In the genomic region with DNA sequence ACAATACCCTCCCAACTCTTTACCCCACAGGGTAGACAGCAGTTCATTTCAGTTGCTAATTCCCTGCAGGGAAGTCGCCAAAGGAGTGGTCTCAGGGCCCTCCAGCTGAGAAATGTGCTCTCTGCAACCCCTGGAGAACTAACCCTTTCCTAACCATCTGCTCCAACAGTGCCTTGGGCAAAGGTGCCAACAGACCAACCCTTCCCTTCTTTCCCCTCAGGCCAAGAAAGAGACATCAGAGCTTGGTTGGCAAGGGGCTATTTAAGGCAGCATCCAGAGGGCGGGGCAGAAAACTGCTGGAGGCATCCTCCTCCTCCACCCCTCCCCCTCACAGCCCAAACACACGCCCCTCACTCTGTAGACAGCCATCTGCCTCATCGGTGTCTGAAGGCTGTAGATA, we compare ENCODE assay signal across 9 cellular contexts. TPM values are rescaled to one million over a fixed set of nuclear protein-coding genes. Genes with fewer than 3 reads are reported as not detected.
DNase-seq lines count a peak whose midpoint lies in the region; ATAC-seq and TF ChIP-seq lines count a peak whose summit lies in the region.
"Had no signal": no experiment of that assay in that cellular context is flagged by ENCODE, and none has a peak within 500 bp of the region (broad histone marks: within the 10 kb centered on the region; RNA-seq: fewer than 3 reads in every experiment).

No MANE protein-coding gene starts in this region.

- peaks cover 11% of the 10 kb centered on the region for H3K4me1 Mint-ChIP-seq in activated T-cell treated with anti-CD3 and anti-CD28 coated beads, Interleukin-2, amount 50 U/mL, for 4 hours (ENCODE audit: low read depth)
- peaks cover 8% of the 10 kb centered on the region for H3K4me1 Mint-ChIP-seq in chondrocyte (ENCODE audit: low read depth)

- H3K36me3 ChIP-seq in mesodermal cell (ENCODE audit: control insufficient read depth, insufficient read depth, low read length) = no peaks in the 10 kb centered on the region
- peaks cover 0 to 14% (median 6%) of the 10 kb centered on the region in 3 donors for H3K36me3 ChIP-seq in tibial artery

- peak overlapping the region; percentile 57 for H3K4me3 ChIP-seq in mesodermal cell (ENCODE audit: extremely low read depth, insufficient read depth, low read length, poor library complexity, severe bottlenecking)
- H3K4me3 ChIP-seq in tibial artery = peak overlapping the region; percentile 68 to 85
- no peak overlapping the region for H3K4me3 ChIP-seq in foreskin fibroblast (ENCODE audit: low read depth in 1 of 2, low read length in 2 of 2)

- H3K36me3 Mint-ChIP-seq in activated T-cell treated with anti-CD3 and anti-CD28 coated beads, Interleukin-2, amount 50 U/mL, for 4 hours (ENCODE audit: insufficient read depth) = no peaks in the 10 kb centered on the region
- H3K36me3 Mint-ChIP-seq in chondrocyte (ENCODE audit: low read depth) = no peaks in the 10 kb centered on the region

- no peak for DNase-seq in activated T-cell treated with anti-CD3 and anti-CD28 coated beads, Interleukin-2, amount 50 U/mL, for 4 hours
- no peak for DNase-seq in activated T-cell treated with anti-CD3 and anti-CD28 coated beads, Interleukin-2, amount 50 U/mL, for 48 hours
- DNase-seq in chondrocyte (ENCODE audit: low spot score) (no peak), tibial artery (peak; percentile 54 to 81), foreskin fibroblast (no peak)
- DNase-seq: stimulated activated CD4-positive, alpha-beta T cell treated with anti-CD3 and anti-CD28 coated beads, Interleukin-4, amount 100 ng/mL, for 4 hours had no signal

- ATAC-seq in activated T-cell treated with anti-CD3 and anti-CD28 coated beads, Interleukin-2, amount 50 U/mL, for 4 hours = no peak
- ATAC-seq in GM21360 (IDR thresholded peaks at IDR 0.05; ENCODE audit: unreplicated experiment) = no peak
- ATAC-seq in HG03135 (IDR thresholded peaks at IDR 0.05; ENCODE audit: unreplicated experiment) = no peak

- no peaks in the 10 kb centered on the region for H3K9me3 Mint-ChIP-seq in activated T-cell treated with anti-CD3 and anti-CD28 coated beads, Interleukin-2, amount 50 U/mL, for 4 hours
- no peaks in the 10 kb centered on the region for H3K9me3 Mint-ChIP-seq in chondrocyte (ENCODE audit: low read depth)

- no peaks in the 10 kb centered on the region for H3K9me3 ChIP-seq in mesodermal cell (ENCODE audit: control insufficient read depth, low read length)
- H3K9me3 ChIP-seq in tibial artery = no peaks in the 10 kb centered on the region

- peaks cover 11% of the 10 kb centered on the region for H3K27me3 Mint-ChIP-seq in activated T-cell treated with anti-CD3 and anti-CD28 coated beads, Interleukin-2, amount 50 U/mL, for 4 hours (ENCODE audit: low read depth)
- peaks cover 11% of the 10 kb centered on the region for H3K27me3 Mint-ChIP-seq in chondrocyte (ENCODE audit: low read depth)

- H3K27me3 ChIP-seq in tibial artery = no peaks in the 10 kb centered on the region

- H3K4me3 Mint-ChIP-seq in activated T-cell treated with anti-CD3 and anti-CD28 coated beads, Interleukin-2, amount 50 U/mL, for 4 hours = peak overlapping the region; percentile 58
- H3K4me3 Mint-ChIP-seq in chondrocyte (ENCODE audit: unreplicated experiment) = peak overlapping the region; percentile 57

- TF ChIP-seq CTCF in chondrocyte (IDR thresholded peaks at IDR 0.05) = no peak
- TF ChIP-seq CTCF in tibial artery (IDR thresholded peaks at IDR 0.05) = no peak
- TF ChIP-seq CTCF in foreskin fibroblast (IDR thresholded peaks at IDR 0.05; ENCODE audit: low read depth, low read length) = no peak

- peak overlapping the region; percentile 3 for H3K27ac ChIP-seq in mesodermal cell (ENCODE audit: low read depth, low read length, severe bottlenecking)
- H3K27ac ChIP-seq in tibial artery = peak overlapping the region; percentile 80 to 89

- intact Hi-C loops in tibial artery (cut with DNase I; ENCODE audit: low total_unique reads) = no loop called here

- WGBS in mesodermal cell (ENCODE audit: insufficient coverage in 2 of 2), 2 experiments = 0 to 6% methylated on average over 2 to 4 of the region's 4 CpGs

- peaks cover 11% of the 10 kb centered on the region for H3K4me1 ChIP-seq in mesodermal cell (ENCODE audit: control insufficient read depth, insufficient read depth, low read length, poor library complexity, severe bottlenecking)
- H3K4me1 ChIP-seq in tibial artery = peaks cover 0 to 40% (median 15%) of the 10 kb centered on the region in 4 donors

- peak overlapping the region; percentile 2 for H3K27ac Mint-ChIP-seq in chondrocyte (ENCODE audit: unreplicated experiment)

RNA-seq across cellular contexts. Expression of a gene that starts 1.7 kb away (rescaled TPM):
- total RNA-seq in activated T-cell treated with anti-CD3 and anti-CD28 coated beads, Interleukin-2, amount 50 U/mL, for 4 hours = under 1 TPM; 0.32 to 0.46 (median 0.38) TPM
- 5.0 to 7.0 TPM (median 5.6 TPM) in 3 replicates for total RNA-seq in chondrocyte
- 22.8 TPM for polyA plus RNA-seq in mesodermal cell (2013, experiment 1 of 2)
- polyA plus RNA-seq in mesodermal cell (2013, experiment 2 of 2) = 20.8 TPM

Comparison
In these comparisons a context has a peak if more than half of its experiments do, and no peak if none do; other contexts are left out.
1. DNase-seq: peak in tibial artery (2 of 2); none in activated T-cell treated with anti-CD3 and anti-CD28 coated beads, Interleukin-2, amount 50 U/mL, for 4 hours (single experiment), activated T-cell treated with anti-CD3 and anti-CD28 coated beads, Interleukin-2, amount 50 U/mL, for 48 hours (0 of 2), chondrocyte (single experiment) and foreskin fibroblast (0 of 2).
2. H3K4me3 ChIP-seq: peak in mesodermal cell (single experiment) and tibial artery (2 of 2); none in foreskin fibroblast (0 of 2).